ENCODE assay signal across 8 cellular contexts in the genomic region with DNA sequence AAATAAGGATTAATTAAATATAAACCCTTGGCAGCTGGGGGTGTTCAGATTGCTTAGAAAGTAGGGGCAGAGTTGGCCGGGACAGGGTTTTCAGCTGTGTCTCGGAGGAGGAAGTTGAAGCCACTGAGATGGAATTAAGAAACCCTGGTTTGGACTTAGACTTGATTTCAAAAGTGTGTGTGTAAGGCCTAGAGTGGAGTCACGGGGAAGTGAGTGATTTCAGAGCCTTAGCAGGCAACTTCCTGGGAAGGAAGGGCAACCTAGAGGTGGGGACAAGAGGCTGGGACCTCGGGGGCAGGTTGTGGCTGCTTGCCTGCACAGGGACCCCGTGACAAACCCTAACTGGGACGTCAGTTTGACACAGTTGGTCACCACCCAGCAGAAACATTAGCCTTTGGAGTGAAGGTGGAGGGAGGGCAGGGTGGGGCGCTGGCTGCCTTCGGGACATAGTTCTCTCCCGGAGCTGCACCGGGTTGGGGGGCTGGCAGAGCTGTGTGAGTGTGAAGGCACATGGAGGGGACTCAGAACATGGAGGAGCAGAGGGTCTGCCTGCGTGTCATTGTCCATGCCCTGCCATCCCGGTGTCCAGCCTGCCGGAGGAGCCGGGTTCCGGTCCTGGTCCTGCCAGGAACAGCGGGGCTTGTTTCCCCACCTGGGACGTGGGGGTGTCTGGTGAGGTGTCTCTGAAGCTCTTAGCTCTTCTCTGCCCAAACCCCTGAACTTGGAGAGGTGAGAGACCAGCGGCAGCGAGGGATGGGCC. TPM values are rescaled to one million over a fixed set of nuclear protein-coding genes. Genes with fewer than 3 reads are reported as not detected.
DNase-seq lines count a peak whose midpoint lies in the region; ATAC-seq and TF ChIP-seq lines count a peak whose summit lies in the region.

No MANE protein-coding gene starts in this region.

- TF ChIP-seq RAD21 in SK-N-SH (IDR thresholded peaks at IDR 0.05; ENCODE audit: low read length), result no peak

- H3K9me3 Mint-ChIP-seq in activated CD4-positive, alpha-beta memory T cell treated with anti-CD3 and anti-CD28 coated beads, Interleukin-2, amount 10 ng/mL, durations not matched to agents 7 days and 5 days, result no peaks in the 10 kb centered on the region
- peaks cover 6% of the 10 kb centered on the region for H3K9me3 Mint-ChIP-seq in glutamatergic neuron (ENCODE audit: unreplicated experiment)

- WGBS in SK-N-SH (ENCODE audit: low lambda C conversion rate), result 89% methylated on average over 11 of the region's 19 CpGs

- H3K9me2 ChIP-seq in SK-N-SH, result no peaks in the 10 kb centered on the region

- no peak for TF ChIP-seq EP300 in SK-N-SH (IDR thresholded peaks at IDR 0.05; ENCODE audit: borderline replicate concordance in 1 of 2, low read depth in 1 of 2, low read length in 1 of 2)

- peaks cover 0 to 18% of the 10 kb centered on the region in 2 experiments for H3K36me3 ChIP-seq in SK-N-SH (replicated peaks in 1 of 2; ENCODE audit: control insufficient read depth in 1 of 2, insufficient read depth in 2 of 2, low read length in 1 of 2)

- peak; percentile 26 for DNase-seq in SK-N-SH
- no peak for DNase-seq in activated CD4-positive, alpha-beta memory T cell treated with anti-CD3 and anti-CD28 coated beads, Interleukin-2, amount 10 ng/mL, durations not matched to agents 7 days and 5 days
- DNase-seq in glutamatergic neuron, result no peak
- peak; percentile 61 for DNase-seq in retinal pigment epithelial cell (ENCODE audit: low read depth)
- DNase-seq in stimulated activated CD4-positive, alpha-beta T cell treated with anti-CD3 and anti-CD28 coated beads, Interleukin-1b, Interleukin-23, amount 100 ng/mL, for 48 hours, result no peak
- DNase-seq in stimulated activated CD4-positive, alpha-beta T cell treated with anti-CD3 and anti-CD28 coated beads, Interleukin-4, amount 100 ng/mL, for 24 hours, result no peak

- ATAC-seq in SK-N-SH treated with all-trans-retinoic acid at 6 μM for 48 hours (no peak), GM21360 (IDR thresholded peaks at IDR 0.05; ENCODE audit: unreplicated experiment) (no peak)

- peak overlapping the region; percentile 75 for H3K4me3 Mint-ChIP-seq in activated CD4-positive, alpha-beta memory T cell treated with anti-CD3 and anti-CD28 coated beads, Interleukin-2, amount 10 ng/mL, durations not matched to agents 7 days and 5 days
- peak overlapping the region; percentile 96 for H3K4me3 Mint-ChIP-seq in glutamatergic neuron (ENCODE audit: unreplicated experiment)

- no peaks in the 10 kb centered on the region for H3K27me3 Mint-ChIP-seq in activated CD4-positive, alpha-beta memory T cell treated with anti-CD3 and anti-CD28 coated beads, Interleukin-2, amount 10 ng/mL, durations not matched to agents 7 days and 5 days
- peaks cover 19% of the 10 kb centered on the region for H3K27me3 Mint-ChIP-seq in glutamatergic neuron (ENCODE audit: unreplicated experiment)

- no peak overlapping the region for H3K27ac Mint-ChIP-seq in activated CD4-positive, alpha-beta memory T cell treated with anti-CD3 and anti-CD28 coated beads, Interleukin-2, amount 10 ng/mL, durations not matched to agents 7 days and 5 days
- peak overlapping the region; percentile 80 for H3K27ac Mint-ChIP-seq in glutamatergic neuron (ENCODE audit: unreplicated experiment)

- H3K4me3 ChIP-seq in SK-N-SH (ENCODE audit: low read depth in 2 of 2, low read length in 1 of 2) (peak overlapping the region; percentile 80 to 92; a peak in 3 of 4 replicates), retinal pigment epithelial cell (ENCODE audit: low read length) (peak overlapping the region; percentile 91)

- H2AFZ ChIP-seq in SK-N-SH (ENCODE audit: low read depth), result no peak overlapping the region

- peaks cover 28% of the 10 kb centered on the region for H3K4me1 Mint-ChIP-seq in activated CD4-positive, alpha-beta memory T cell treated with anti-CD3 and anti-CD28 coated beads, Interleukin-2, amount 10 ng/mL, durations not matched to agents 7 days and 5 days
- peaks cover 24% of the 10 kb centered on the region for H3K4me1 Mint-ChIP-seq in glutamatergic neuron (ENCODE audit: low read depth, unreplicated experiment)

- no peaks in the 10 kb centered on the region for H3K9me3 ChIP-seq in SK-N-SH

- peaks cover 11% of the 10 kb centered on the region for H3F3A ChIP-seq in SK-N-SH (replicated peaks; ENCODE audit: insufficient read depth)

- peaks cover 4% of the 10 kb centered on the region for H3K36me3 Mint-ChIP-seq in activated CD4-positive, alpha-beta memory T cell treated with anti-CD3 and anti-CD28 coated beads, Interleukin-2, amount 10 ng/mL, durations not matched to agents 7 days and 5 days (ENCODE audit: low read depth)
- H3K36me3 Mint-ChIP-seq in glutamatergic neuron (ENCODE audit: unreplicated experiment), result no peaks in the 10 kb centered on the region

- peak overlapping the region; percentile 66 to 75 for H3K27ac ChIP-seq in SK-N-SH (ENCODE audit: low read depth in 2 of 2, low read length in 1 of 2)

- peak overlapping the region; percentile 96 for H3K9ac ChIP-seq in SK-N-SH

- H3K4me2 ChIP-seq in SK-N-SH, result peak overlapping the region; percentile 96

- H3K27me3 ChIP-seq in SK-N-SH (ENCODE audit: insufficient read depth), result no peaks in the 10 kb centered on the region

- peaks cover 48% of the 10 kb centered on the region for H4K20me1 ChIP-seq in SK-N-SH (ENCODE audit: insufficient read depth)

- TF ChIP-seq CTCF in SK-N-SH (IDR thresholded peaks at IDR 0.05), result no peak
- TF ChIP-seq CTCF in glutamatergic neuron (IDR thresholded peaks at IDR 0.05; ENCODE audit: partially characterized antibody, unreplicated experiment), result no peak
- no peak for TF ChIP-seq CTCF in retinal pigment epithelial cell (conservative IDR thresholded peaks at IDR 0.05; ENCODE audit: low read depth, low read length)

- peaks cover 66% of the 10 kb centered on the region for H3K79me2 ChIP-seq in SK-N-SH (ENCODE audit: insufficient read depth)

- POLR2A ChIA-PET in SK-N-SH (lab: Yijun Ruan, JAX), result no interaction called here
- POLR2A ChIA-PET in activated CD4-positive, alpha-beta memory T cell treated with anti-CD3 and anti-CD28 coated beads, Interleukin-2, amount 10 ng/mL, durations not matched to agents 7 days and 5 days (lab: Charles Lee), result interaction anchor here (1.9 kb wide), 1 partner anchor 32 kb away, joined by 6 read pairs; no protein-coding TSS in a partner anchor

- H3K4me1 ChIP-seq in SK-N-SH (ENCODE audit: control insufficient read depth in 1 of 2, insufficient read depth in 2 of 2, low read depth in 1 of 2, low read length in 1 of 2), result peaks cover 35 to 64% of the 10 kb centered on the region in 2 experiments; a peak in 3 of 4 replicates

- CTCF ChIA-PET in SK-N-SH (lab: Yijun Ruan, JAX), result interaction anchor here (1.6 to 3.9 kb wide), 3 partner anchors 11 to 138 kb away, joined by 5 to 27 read pairs (median 5); partner anchors contain the start of gene BAIAP2L1
- CTCF ChIA-PET in activated CD4-positive, alpha-beta memory T cell treated with anti-CD3 and anti-CD28 coated beads, Interleukin-2, amount 10 ng/mL, durations not matched to agents 7 days and 5 days (lab: Charles Lee), result interaction anchor here (1.1 kb wide), 1 partner anchor 11 kb away, joined by 3 read pairs; no protein-coding TSS in a partner anchor

TF ChIP-seq in SK-N-SH, 30 proteins besides CTCF, POLR2A, EP300 and RAD21 (continues in another document):
- no peak for TF ChIP-seq GATA2 (CRISPR knock-in tag; IDR thresholded peaks at IDR 0.05)
- TF ChIP-seq FOXJ3 (CRISPR knock-in tag; IDR thresholded peaks at IDR 0.05), result no peak
- TF ChIP-seq MEF2A (IDR thresholded peaks at IDR 0.05; ENCODE audit: borderline replicate concordance, low read depth), result no peak
- no peak for TF ChIP-seq RFX5 (IDR thresholded peaks at IDR 0.05; ENCODE audit: low read length)
- no peak for TF ChIP-seq NRF1 (IDR thresholded peaks at IDR 0.05; ENCODE audit: low read depth, low read length)
- no peak for TF ChIP-seq MXI1 (IDR thresholded peaks at IDR 0.05; ENCODE audit: low read depth, low read length)

TF ChIP-seq in SK-N-SH treated with all-trans-retinoic acid at 6 μM for 48 hours, 23 proteins besides CTCF, POLR2A, EP300 and RAD21:
- no peak for TF ChIP-seq TCF4 (CRISPR knock-in tag; IDR thresholded peaks at IDR 0.05; ENCODE audit: borderline replicate concordance)
- no peak for TF ChIP-seq ARNTL (CRISPR knock-in tag; IDR thresholded peaks at IDR 0.05; ENCODE audit: borderline replicate concordance, low read depth)
- TF ChIP-seq ZC3H10 (CRISPR knock-in tag; IDR thresholded peaks at IDR 0.05), result no peak
- no peak for TF ChIP-seq PPARA (CRISPR knock-in tag; IDR thresholded peaks at IDR 0.05; ENCODE audit: borderline replicate concordance)
- TF ChIP-seq ZNF70 (CRISPR knock-in tag; IDR thresholded peaks at IDR 0.05), result no peak
- no peak for TF ChIP-seq ISL1 (CRISPR knock-in tag; IDR thresholded peaks at IDR 0.05)
- TF ChIP-seq CSDC2 (CRISPR knock-in tag; IDR thresholded peaks at IDR 0.05), result no peak
- no peak for TF ChIP-seq RARB (CRISPR knock-in tag; IDR thresholded peaks at IDR 0.05)
- no peak for TF ChIP-seq ZNF8 (CRISPR knock-in tag; IDR thresholded peaks at IDR 0.05)

RNA-seq across cellular contexts. Expression of gene BRI3, which starts 1.8 kb away (rescaled TPM):
- 108 and 128 TPM in 2 replicates for polyA plus RNA-seq in SK-N-SH (2012; rRNA removed)
- polyA plus RNA-seq in SK-N-SH (2012; cell fraction: cytosol; rRNA removed), result 138 and 139 TPM in 2 replicates
- polyA plus RNA-seq in SK-N-SH (2012; cell fraction: nucleus; rRNA removed), result 49.3 and 55.5 TPM in 2 replicates
- 10 to 100 TPM; 49.4 to 49.9 TPM for total RNA-seq in activated CD4-positive, alpha-beta memory T cell treated with anti-CD3 and anti-CD28 coated beads, Interleukin-2, amount 10 ng/mL, durations not matched to agents 7 days and 5 days
- 176 TPM for total RNA-seq in glutamatergic neuron (ENCODE audit: unreplicated experiment)

RNA-seq across cellular contexts. Expression of gene TECPR1, which starts 31.3 kb away (rescaled TPM):
- 6.6 and 6.8 TPM in 2 replicates for polyA plus RNA-seq in SK-N-SH (2012; rRNA removed)
- polyA plus RNA-seq in SK-N-SH (2012; cell fraction: cytosol; rRNA removed), result 3.3 and 4.3 TPM in 2 replicates
- polyA plus RNA-seq in SK-N-SH (2012; cell fraction: nucleus; rRNA removed), result 26.3 and 41.0 TPM in 2 replicates
- total RNA-seq in activated CD4-positive, alpha-beta memory T cell treated with anti-CD3 and anti-CD28 coated beads, Interleukin-2, amount 10 ng/mL, durations not matched to agents 7 days and 5 days, result 10 to 100 TPM; 63.9 to 69.4 TPM
- total RNA-seq in glutamatergic neuron (ENCODE audit: unreplicated experiment), result 174 TPM

Comparison
In these comparisons a context has a peak if more than half of its experiments do, and no peak if none do; other contexts are left out.
1. DNase-seq: peak in SK-N-SH (single experiment) and retinal pigment epithelial cell (single experiment); none in activated CD4-positive, alpha-beta memory T cell treated with anti-CD3 and anti-CD28 coated beads, Interleukin-2, amount 10 ng/mL, durations not matched to agents 7 days and 5 days (single experiment), glutamatergic neuron (single experiment), stimulated activated CD4-positive, alpha-beta T cell treated with anti-CD3 and anti-CD28 coated beads, Interleukin-1b, Interleukin-23, amount 100 ng/mL, for 48 hours (single experiment) and stimulated activated CD4-positive, alpha-beta T cell treated with anti-CD3 and anti-CD28 coated beads, Interleukin-4, amount 100 ng/mL, for 24 hours (single experiment).